ENCODE assay signal across 8 cellular contexts in the genomic region with DNA sequence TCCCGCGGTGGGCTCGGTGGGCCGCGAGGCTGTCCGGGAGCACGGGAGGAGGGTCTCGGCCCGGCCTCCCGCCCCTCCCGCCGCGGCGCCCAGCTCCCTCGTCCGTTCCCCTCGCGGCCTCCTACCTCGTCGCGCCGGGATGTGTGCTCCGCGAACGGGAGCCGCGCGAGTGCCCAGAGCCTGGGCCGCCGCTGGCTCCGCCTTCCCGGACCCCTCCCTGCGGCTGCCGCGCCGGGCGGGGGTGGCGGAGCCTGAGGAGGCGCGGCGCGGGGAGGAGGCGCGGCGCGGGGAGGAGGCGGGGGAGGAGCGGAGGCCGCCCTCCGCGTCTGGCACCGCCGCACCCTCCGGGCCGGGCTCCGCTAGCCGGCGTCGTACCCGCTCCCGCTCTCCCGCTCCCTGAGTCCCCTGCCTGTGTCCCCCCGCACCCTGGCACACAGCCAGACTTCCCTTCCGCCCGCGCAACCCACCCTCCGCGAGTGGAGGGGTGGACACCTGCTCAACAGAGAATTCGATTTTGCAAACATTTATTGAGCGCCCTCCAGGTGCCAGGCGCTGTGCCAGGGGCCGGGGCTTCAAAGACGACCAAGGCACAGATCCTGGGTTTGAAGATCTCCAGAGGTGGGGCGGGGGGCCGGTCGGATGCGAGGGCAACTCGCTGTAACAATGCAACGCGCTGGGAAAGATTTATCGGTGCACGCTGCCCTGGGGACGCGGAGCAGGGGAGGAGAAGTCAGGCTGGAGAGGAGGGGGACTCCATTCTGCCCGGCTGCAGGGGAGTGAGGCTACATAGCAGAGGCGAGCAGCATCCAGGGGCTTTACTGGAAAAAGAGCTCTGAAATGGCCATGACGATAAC. TPM values are rescaled to one million over a fixed set of nuclear protein-coding genes. Genes with fewer than 3 reads are reported as not detected.
DNase-seq lines count a peak whose midpoint lies in the region; ATAC-seq, FAIRE-seq and TF ChIP-seq lines count a peak whose summit lies in the region.

A gene with protein sequence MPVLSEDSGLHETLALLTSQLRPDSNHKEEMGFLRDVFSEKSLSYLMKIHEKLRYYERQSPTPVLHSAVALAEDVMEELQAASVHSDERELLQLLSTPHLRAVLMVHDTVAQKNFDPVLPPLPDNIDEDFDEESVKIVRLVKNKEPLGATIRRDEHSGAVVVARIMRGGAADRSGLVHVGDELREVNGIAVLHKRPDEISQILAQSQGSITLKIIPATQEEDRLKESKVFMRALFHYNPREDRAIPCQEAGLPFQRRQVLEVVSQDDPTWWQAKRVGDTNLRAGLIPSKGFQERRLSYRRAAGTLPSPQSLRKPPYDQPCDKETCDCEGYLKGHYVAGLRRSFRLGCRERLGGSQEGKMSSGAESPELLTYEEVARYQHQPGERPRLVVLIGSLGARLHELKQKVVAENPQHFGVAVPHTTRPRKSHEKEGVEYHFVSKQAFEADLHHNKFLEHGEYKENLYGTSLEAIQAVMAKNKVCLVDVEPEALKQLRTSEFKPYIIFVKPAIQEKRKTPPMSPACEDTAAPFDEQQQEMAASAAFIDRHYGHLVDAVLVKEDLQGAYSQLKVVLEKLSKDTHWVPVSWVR (minus strand): TSS at position 171 of the 854 bp plus-strand sequence. CDS start 1,240 bp downstream, outside the sequence.

- H3K4me3 Mint-ChIP-seq in CD4-positive, alpha-beta memory T cell, result peak within 1 kb of the TSS; percentile 79 to 89 (median 84)

- H4K5ac ChIP-seq in IMR-90 (ENCODE audit: low read depth, low read length), result peak within 1 kb of the TSS; percentile 25

- no peak within 1 kb of the TSS; the same call in 1 of the 2 replicates for H3K18ac ChIP-seq in IMR-90 (ENCODE audit: low read depth, low read length)

- peaks cover 13% of the 10 kb centered on the region for H3K4me1 ChIP-seq in CD4-positive, alpha-beta memory T cell (ENCODE audit: insufficient read depth, low read length)
- H3K4me1 ChIP-seq in IMR-90 (ENCODE audit: control insufficient read depth, insufficient read depth, low read length), result peaks cover 5% of the 10 kb centered on the region
- H3K4me1 ChIP-seq in heart right ventricle, result peaks cover 2 to 49% (median 27%) of the 10 kb centered on the region in 9 donors
- H3K4me1 ChIP-seq in pancreas, result peaks cover 0 to 9% (median 0%) of the 10 kb centered on the region in 3 donors
- H3K4me1 ChIP-seq in uterus, result peaks cover 0 to 3% of the 10 kb centered on the region in 2 donors

- CTCF ChIA-PET in CD4-positive, alpha-beta memory T cell (lab: Charles Lee; ENCODE audit: partially characterized antibody), result no interaction called here
- CTCF ChIA-PET in IMR-90 (lab: Yijun Ruan, JAX), result interaction anchor here (1.8 kb wide), 1 partner anchor 66 kb away, joined by 3 read pairs; no protein-coding TSS in a partner anchor

- peak within 1 kb of the TSS; percentile 26; the same call in 1 of the 3 replicates for H2BK15ac ChIP-seq in IMR-90 (ENCODE audit: low read depth, low read length)

- 0 out of 2 replicates have a peak, but pooled peaks cover 6% of the 10 kb centered on the region for H4K20me1 ChIP-seq in IMR-90 (ENCODE audit: insufficient read depth, low read length)

- peak within 1 kb of the TSS in 5 of 7 donors; percentile 10 to 62 (median 53) for H3K27ac Mint-ChIP-seq in CD4-positive, alpha-beta memory T cell

- peak within 1 kb of the TSS; percentile 63 for H2BK5ac ChIP-seq in IMR-90 (ENCODE audit: low read depth, low read length, poor library complexity, severe bottlenecking)

- H3K14ac ChIP-seq in IMR-90 (replicated peaks; ENCODE audit: low read depth, low read length), result peak within 1 kb of the TSS; percentile 84

- peak within 1 kb of the TSS; percentile 78 for H2AK5ac ChIP-seq in IMR-90 (ENCODE audit: low read depth, low read length)

- ATAC-seq in IMR-90 (ENCODE audit: low read depth) (peak; percentile 97), heart right ventricle (peak; percentile 68 to 93 (median 80)), pancreas (peak; percentile 89 to 95 (median 94)), HG02623 (IDR thresholded peaks at IDR 0.05; ENCODE audit: unreplicated experiment) (no peak)

- WGBS in IMR-90 (ENCODE audit: extremely low coverage in 2 of 2, insufficient read length in 1 of 2), 2 experiments, result 4% methylated on average over 19 of the region's 87 CpGs; no CpG with 5 or more reads in 1 of the 2 experiments
- WGBS in heart right ventricle, 2 donors, result 2 to 3% methylated on average over 58 to 79 of the region's 87 CpGs
- 1 to 3% methylated on average over 39 to 87 of the region's 87 CpGs for WGBS in pancreas, 2 donors

- no peak for TF ChIP-seq RAD21 in IMR-90 (IDR thresholded peaks at IDR 0.05; ENCODE audit: low read length)

- peak within 1 kb of the TSS in 1 of 2 donors; percentile 54 for H3K4me3 ChIP-seq in CD4-positive, alpha-beta memory T cell (ENCODE audit: low read length in 2 of 2)
- H3K4me3 ChIP-seq in IMR-90 (ENCODE audit: insufficient read depth, low read depth, low read length) (peak within 1 kb of the TSS; percentile 86), heart right ventricle (peak within 1 kb of the TSS; percentile 56 to 85 (median 72)), pancreas (peak within 1 kb of the TSS; percentile 37 to 82 (median 74)), uterus (peak within 1 kb of the TSS; percentile 48 to 77)

- peak within 1 kb of the TSS; percentile 85 for H3K4me2 ChIP-seq in IMR-90 (ENCODE audit: low read depth, low read length)

- peak in 4 of 5 donors; percentile 47 to 57 (median 48) for DNase-seq in CD4-positive, alpha-beta memory T cell
- peak; percentile 59 for DNase-seq in IMR-90
- peak; percentile 77 for DNase-seq in SK-N-DZ (ENCODE audit: low spot score)
- DNase-seq in heart right ventricle, result peak; percentile 58 to 76
- peak; percentile 58 to 87 (median 71) for DNase-seq in pancreas
- peak; percentile 45 to 72 for DNase-seq in uterus

- peaks cover 11% of the 10 kb centered on the region; the same call in 1 of the 2 replicates for H3K9me1 ChIP-seq in IMR-90 (ENCODE audit: insufficient read depth, low read length)

- H4K91ac ChIP-seq in IMR-90 (ENCODE audit: insufficient read depth, low read depth, low read length), result peak within 1 kb of the TSS; percentile 84

- POLR2A ChIA-PET in CD4-positive, alpha-beta memory T cell (lab: Charles Lee; ENCODE audit: partially characterized antibody), result no interaction called here
- POLR2A ChIA-PET in IMR-90 (lab: Charles Lee; ENCODE audit: unreplicated experiment), result no interaction called here

- peaks cover 13% of the 10 kb centered on the region for H3K27me3 ChIP-seq in CD4-positive, alpha-beta memory T cell (ENCODE audit: insufficient read depth, low read length)
- no peaks in the 10 kb centered on the region for H3K27me3 ChIP-seq in IMR-90 (ENCODE audit: control insufficient read depth, insufficient read depth, low read length)
- H3K27me3 ChIP-seq in heart right ventricle, result peaks cover 0 to 25% (median 0%) of the 10 kb centered on the region in 7 donors
- H3K27me3 ChIP-seq in pancreas, result no peaks in the 10 kb centered on the region
- no peaks in the 10 kb centered on the region for H3K27me3 ChIP-seq in uterus

- H3K9ac ChIP-seq in IMR-90 (ENCODE audit: low read depth, low read length), result peak within 1 kb of the TSS; percentile 74

- no peaks in the 10 kb centered on the region for H3K9me3 Mint-ChIP-seq in CD4-positive, alpha-beta memory T cell

- no TSS peak for BruUV-seq in IMR-90 (replicated peaks; lab: Mats Ljungman, UMichigan)

- peak within 1 kb of the TSS; percentile 8 to 61; a peak in 2 of 4 replicates for H4K8ac ChIP-seq in IMR-90 (ENCODE audit: low read depth in 2 of 2, low read length in 2 of 2)

- no peaks in the 10 kb centered on the region for H3K36me3 Mint-ChIP-seq in CD4-positive, alpha-beta memory T cell

- peak within 1 kb of the TSS; percentile 66; the same call in 1 of the 2 replicates for H3K23ac ChIP-seq in IMR-90 (ENCODE audit: low read depth, low read length)

- TF ChIP-seq CTCF in IMR-90 (conservative IDR thresholded peaks at IDR 0.05; ENCODE audit: low read depth, low read length), result no peak
- no peak for TF ChIP-seq CTCF in heart right ventricle (IDR thresholded peaks at IDR 0.05)
- no peak for TF ChIP-seq CTCF in pancreas (IDR thresholded peaks at IDR 0.05)
- TF ChIP-seq CTCF in uterus (IDR thresholded peaks at IDR 0.05), result no peak

- no peaks in the 10 kb centered on the region for H3K36me3 ChIP-seq in CD4-positive, alpha-beta memory T cell (ENCODE audit: insufficient read depth, low read length)
- H3K36me3 ChIP-seq in IMR-90 (ENCODE audit: control insufficient read depth, insufficient read depth, low read length) (peaks cover 18% of the 10 kb centered on the region), heart right ventricle (peaks cover 0 to 25% (median 0%) of the 10 kb centered on the region in 9 donors), pancreas (no peaks in the 10 kb centered on the region), uterus (no peaks in the 10 kb centered on the region)

- no peak within 1 kb of the TSS for H2BK20ac ChIP-seq in IMR-90 (ENCODE audit: low read depth, low read length)

- in situ Hi-C loops in IMR-90 (cut with MboI; ENCODE audit: low sequenced_read_pairs), result no loop called here

- intact Hi-C loops in CD4-positive, alpha-beta memory T cell (cut with micrococcal nuclease), result no loop called here
- intact Hi-C loops in IMR-90 (cut with micrococcal nuclease), result loop anchor here (2.0 kb wide), 1 partner anchor 54 kb away; a partner anchor contains a TSS
- intact Hi-C loops in heart right ventricle (cut with DNase I), result loop anchor here in 6 of 10 donors (2.0 to 5.0 kb wide), 3 partner anchors 51 to 56 kb away; a partner anchor contains a TSS
- intact Hi-C loops in pancreas (cut with DNase I), result no loop called here
- intact Hi-C loops in uterus (cut with DNase I; ENCODE audit: low total_unique reads), result no loop called here

- H3K79me1 ChIP-seq in IMR-90 (ENCODE audit: low read depth in 1 of 2, low read length in 2 of 2), result peaks cover 11 to 35% of the 10 kb centered on the region in 2 experiments

- FAIRE-seq in pancreas (lab: Jason Lieb, UNC), result no peak

- H3K27me3 Mint-ChIP-seq in CD4-positive, alpha-beta memory T cell, result peaks cover 13 to 26% of the 10 kb centered on the region in 2 donors

- peaks cover 5 to 27% (median 17%) of the 10 kb centered on the region in 4 donors for H3K4me1 Mint-ChIP-seq in CD4-positive, alpha-beta memory T cell

- peak within 1 kb of the TSS; percentile 41 for H2BK120ac ChIP-seq in IMR-90 (ENCODE audit: low read depth, low read length)

- no peaks in the 10 kb centered on the region for H3K9me3 ChIP-seq in CD4-positive, alpha-beta memory T cell (ENCODE audit: control insufficient read depth in 1 of 2, low read length in 2 of 2)
- H3K9me3 ChIP-seq in IMR-90 (ENCODE audit: control insufficient read depth, insufficient read depth, low read length) (no peaks in the 10 kb centered on the region), heart right ventricle (no peaks in the 10 kb centered on the region), pancreas (no peaks in the 10 kb centered on the region), uterus (no peaks in the 10 kb centered on the region)

- dilution Hi-C loops in IMR-90 (cut with HindIII; ENCODE audit: low sequenced_read_pairs, unreplicated experiment), result no loop called here

- H3K27ac ChIP-seq in CD4-positive, alpha-beta memory T cell (ENCODE audit: low read depth, low read length), result no peak within 1 kb of the TSS
- H3K27ac ChIP-seq in IMR-90 (ENCODE audit: insufficient read depth, low read length) (peak within 1 kb of the TSS; percentile 70; the same call in 1 of the 2 replicates), angular gyrus (ENCODE audit: low read depth, low read length) (peak within 1 kb of the TSS; percentile 30), heart right ventricle (peak within 1 kb of the TSS; percentile 68 to 91 (median 85)), pancreas (peak within 1 kb of the TSS; percentile 48 to 77 (median 66)), uterus (peak within 1 kb of the TSS; percentile 43 to 68)

- H3K56ac ChIP-seq in IMR-90 (ENCODE audit: extremely low read depth, insufficient read depth, low read length), result no peak within 1 kb of the TSS

- H3K4ac ChIP-seq in IMR-90 (ENCODE audit: low read depth, low read length), result peak within 1 kb of the TSS; percentile 76

- TF ChIP-seq POLR2A in IMR-90 (IDR thresholded peaks at IDR 0.05; ENCODE audit: low read depth, low read length) (peak; percentile 85), uterus (IDR thresholded peaks at IDR 0.05) (peak; percentile 29 to 69)

- H2AK9ac ChIP-seq in IMR-90 (replicated peaks; ENCODE audit: low read depth, low read length, poor library complexity), result peak within 1 kb of the TSS; percentile 97

- H2AFZ ChIP-seq in IMR-90 (replicated peaks; ENCODE audit: low read length, poor library complexity), result peak within 1 kb of the TSS; percentile 98

RNA-seq across cellular contexts. Expression of the gene that starts here (rescaled TPM):
- total RNA-seq in CD4-positive, alpha-beta memory T cell, result under 1 TPM in 1 of 2 experiments, not detected in 1; 0.32 TPM
- polyA plus RNA-seq in CD4-positive, alpha-beta memory T cell, result under 1 TPM in 1 of 2 donors, not detected in 1; 0.30 TPM
- total RNA-seq in IMR-90 (2012; rRNA removed) (5.0 and 5.7 TPM in 2 replicates), heart right ventricle (10 to 100 TPM; 16.6 to 84.2 (median 26.6) TPM), pancreas (1 to 10 TPM; 3.4 to 7.0 (median 4.9) TPM), uterus (10 to 100 TPM in 3 of 4 donors, 1 to 10 TPM in 1; 5.6 to 21.2 (median 15.8) TPM)
- polyA plus RNA-seq in IMR-90 (2012; rRNA removed) (10.7 and 11.9 TPM in 2 replicates), heart right ventricle (10 to 100 TPM; 41.0 to 90.1 TPM), pancreas (10 to 100 TPM; 15.5 to 42.5 TPM)
- polyA plus RNA-seq in IMR-90 (2012; cell fraction: cytosol; rRNA removed), result 3.3 and 4.3 TPM in 2 replicates
- polyA plus RNA-seq in IMR-90 (2012; cell fraction: nucleus; rRNA removed; ENCODE audit: low replicate concordance), result 69.8 and 88.1 TPM in 2 replicates
- 5.8 and 8.7 TPM in 2 replicates for polyA plus RNA-seq in SK-N-DZ (2014; cell fraction: cytosol; rRNA removed)
- polyA plus RNA-seq in SK-N-DZ (2014; cell fraction: nucleus; rRNA removed), result 38.7 and 55.2 TPM in 2 replicates

Comparison
In these comparisons a context has a peak if more than half of its experiments do, and no peak if none do; other contexts are left out.
1. Peak in DNase-seq in CD4-positive, alpha-beta memory T cell; RNA of the gene not detected or under 1 TPM.
2. intact Hi-C loops: an anchor here in IMR-90 (2.0 kb wide) and heart right ventricle (2.0 to 5.0 kb wide); none called in CD4-positive, alpha-beta memory T cell, pancreas and uterus.